In the genomic region with DNA sequence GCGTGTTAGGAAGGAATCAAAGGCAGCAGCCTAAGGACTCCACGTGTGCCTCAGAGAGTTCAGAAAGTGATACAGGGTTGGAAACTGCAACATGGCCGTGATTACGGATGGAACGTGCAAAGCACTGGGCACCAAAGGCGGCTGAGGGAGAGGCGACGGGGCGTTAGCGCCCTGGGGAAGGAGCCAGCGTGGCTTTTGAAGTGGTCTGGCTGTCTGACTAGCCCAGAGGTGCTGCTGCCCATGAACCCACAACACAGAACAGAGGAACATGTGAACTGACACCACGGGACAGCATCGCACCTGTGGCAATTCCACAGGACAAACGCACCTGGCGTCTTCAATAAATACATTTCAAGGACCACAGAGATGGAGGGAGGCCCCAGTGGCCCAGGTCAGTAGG, we compare ENCODE assay signal across 26 cellular contexts. TPM values are rescaled to one million over a fixed set of nuclear protein-coding genes. Genes with fewer than 3 reads are reported as not detected.
"Had no signal": no experiment of that assay in that cellular context is flagged by ENCODE, and none has a peak within 500 bp of the region (broad histone marks: within the 10 kb centered on the region; RNA-seq: fewer than 3 reads in every experiment).

No MANE protein-coding gene starts in this region.

- H3K27me3 Mint-ChIP-seq: memory B cell; stimulated activated naive B cell treated with anti-CD40 and anti-IgM and Interleukin-4, amounts not matched to agents 10 μg/mL and 1 μg/mL and 100 μg/mL, for 72 hours had no signal

- H3K9me3 ChIP-seq: colonic mucosa, lower lobe of right lung, psoas muscle, stomach, thoracic aorta, transverse colon had no signal

- H3K36me3 Mint-ChIP-seq: memory B cell; stimulated activated naive B cell treated with anti-CD40 and anti-IgM and Interleukin-4, amounts not matched to agents 10 μg/mL and 1 μg/mL and 100 μg/mL, for 72 hours had no signal

- ATAC-seq: left lobe of liver; lower lobe of right lung; natural killer cell treated with Interleukin-12 subunit alpha and Interleukin-12 subunit beta and Interleukin-15 and Interleukin-18, amount 100 ng/mL, for 72 hours; psoas muscle; sciatic nerve; stimulated activated naive B cell treated with anti-CD40 and anti-IgM and Interleukin-4, amounts not matched to agents 10 μg/mL and 1 μg/mL and 100 μg/mL, for 72 hours had no signal

- DNase-seq: colonic mucosa; dermis blood vessel endothelial cell; endodermal cell; erythroblast; foreskin melanocyte; head of caudate nucleus; kidney glomerular epithelial cell; lower lobe of right lung; midbrain; psoas muscle; retina; stimulated activated CD4-positive, alpha-beta T cell treated with anti-CD3 and anti-CD28 coated beads, Interleukin-2, amount 100 ng/mL, for 24 hours; stimulated activated CD4-positive, alpha-beta T cell treated with anti-CD3 and anti-CD28 coated beads, Interleukin-4, amount 100 ng/mL, for 4 hours; stimulated activated naive B cell treated with anti-CD40 and anti-IgM and Interleukin-4, amounts not matched to agents 10 μg/mL and 1 μg/mL and 100 μg/mL, for 72 hours; stomach; substantia nigra; transverse colon had no signal

- H3K4me3 ChIP-seq: colonic mucosa, hepatocyte, lower lobe of right lung, psoas muscle, stomach, thoracic aorta, transverse colon had no signal

- H3K79me2 ChIP-seq: hepatocyte had no signal

- H3K4me1 Mint-ChIP-seq: endodermal cell; stimulated activated naive B cell treated with anti-CD40 and anti-IgM and Interleukin-4, amounts not matched to agents 10 μg/mL and 1 μg/mL and 100 μg/mL, for 72 hours had no signal

- H3K27me3 ChIP-seq: colonic mucosa, hepatocyte had no signal

- H3K4me1 ChIP-seq: colonic mucosa, lower lobe of right lung, psoas muscle, stomach had no signal

- H3K4me2 ChIP-seq: hepatocyte had no signal

- H3K27ac Mint-ChIP-seq: endodermal cell; memory B cell; natural killer cell treated with Interleukin-12 subunit alpha and Interleukin-12 subunit beta and Interleukin-15 and Interleukin-18, amount 100 ng/mL, for 72 hours; stimulated activated naive B cell treated with anti-CD40 and anti-IgM and Interleukin-4, amounts not matched to agents 10 μg/mL and 1 μg/mL and 100 μg/mL, for 72 hours had no signal

- H3K36me3 ChIP-seq: colonic mucosa, lower lobe of right lung, stomach, thoracic aorta, transverse colon had no signal

- FAIRE-seq: endothelial cell of umbilical vein had no signal

- H2AFZ ChIP-seq: hepatocyte had no signal

- H3K4me3 Mint-ChIP-seq: endodermal cell; memory B cell; natural killer cell treated with Interleukin-12 subunit alpha and Interleukin-12 subunit beta and Interleukin-15 and Interleukin-18, amount 100 ng/mL, for 72 hours; stimulated activated naive B cell treated with anti-CD40 and anti-IgM and Interleukin-4, amounts not matched to agents 10 μg/mL and 1 μg/mL and 100 μg/mL, for 72 hours had no signal

- H3K27ac ChIP-seq: colonic mucosa, hepatocyte, lower lobe of right lung, psoas muscle, stomach, thoracic aorta, transverse colon had no signal

RNA-seq across cellular contexts. Expression of a gene that starts 18.0 kb away (rescaled TPM):
- total RNA-seq: dermis blood vessel endothelial cell, osteoblast, thoracic aorta, ureter had no signal

RNA-seq across cellular contexts. Expression of a gene that starts 22.0 kb away (rescaled TPM):
- total RNA-seq: lower lobe of right lung, stomach, thoracic aorta had no signal
